Comparison of ENCODE assay signal across 8 cellular contexts in the genomic region with DNA sequence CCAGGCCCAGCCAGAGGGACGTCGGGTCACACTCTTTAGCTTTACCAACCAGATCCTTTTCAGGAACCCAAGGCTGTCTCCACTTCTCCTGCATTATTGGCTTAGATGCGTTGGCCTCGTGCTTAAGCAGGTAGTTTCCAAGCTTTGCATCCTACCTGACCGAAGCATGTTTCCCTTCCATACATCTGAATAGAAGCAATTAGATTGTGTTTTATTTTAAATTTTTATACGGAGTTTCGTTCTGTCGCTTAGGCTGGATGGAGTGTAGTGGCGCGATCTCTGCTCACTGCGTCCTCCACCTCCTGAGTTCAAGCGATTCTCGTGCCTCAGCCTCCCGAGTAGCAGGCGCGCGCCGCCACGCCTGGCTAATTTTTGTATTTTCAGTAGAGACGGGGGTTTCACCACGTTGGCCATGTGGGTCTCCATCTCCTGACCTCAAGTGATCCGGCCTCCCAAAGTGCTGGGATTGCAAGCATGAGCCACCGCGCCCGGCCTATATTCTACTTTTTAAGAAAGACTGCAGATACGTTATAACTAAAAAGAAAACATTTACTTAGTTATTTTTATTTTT. TPM values are rescaled to one million over a fixed set of nuclear protein-coding genes. Genes with fewer than 3 reads are reported as not detected.
DNase-seq lines count a peak whose midpoint lies in the region; ATAC-seq, FAIRE-seq and TF ChIP-seq lines count a peak whose summit lies in the region.

No MANE protein-coding gene starts in this region.

- peak overlapping the region; percentile 93 for H3K27ac ChIP-seq in keratinocyte (ENCODE audit: control insufficient read depth, insufficient read depth, low read length)
- peak overlapping the region; percentile 5 to 85 (median 70) for H3K27ac ChIP-seq in stomach

- TF ChIP-seq POLR2A in stomach (IDR thresholded peaks at IDR 0.05) = no peak

- WGBS in stomach, 5 donors = 13 to 29% (median 21%) methylated on average over 26 of the region's 26 CpGs

- FAIRE-seq in keratinocyte (lab: Jason Lieb, UNC) = peak; percentile 99

- H3K4me1 Mint-ChIP-seq in IgD-negative memory B cell = peaks cover 0 to 7% (median 0%) of the 10 kb centered on the region in 3 donors

- H3K9me3 ChIP-seq in keratinocyte (ENCODE audit: control insufficient read depth, low read depth, low read length) (no peaks in the 10 kb centered on the region), stomach (no peaks in the 10 kb centered on the region)

- no peaks in the 10 kb centered on the region for H4K20me1 ChIP-seq in keratinocyte (ENCODE audit: control insufficient read depth, extremely low read depth, insufficient read depth, low read length)

- dilution Hi-C loops in keratinocyte (cut with MboI; ENCODE audit: extremely low pct_ligation_motif_present, low sequenced_read_pairs) = no loop called here

- TF ChIP-seq CTCF in astrocyte of the cerebellum (IDR thresholded peaks at IDR 0.05; ENCODE audit: low read depth, low read length, missing control alignments) (no peak), keratinocyte (optimal IDR thresholded peaks at IDR 0.05 in 1 of 3, IDR thresholded peaks at IDR 0.05 in 1 of 3, conservative IDR thresholded peaks at IDR 0.05 in 1 of 3; ENCODE audit: extremely low read depth in 1 of 3, insufficient read depth in 2 of 3, low read length in 3 of 3) (no peak), stomach (IDR thresholded peaks at IDR 0.05) (no peak)

- H3K4me1 ChIP-seq in keratinocyte (ENCODE audit: control insufficient read depth, extremely low read depth, insufficient read depth, low read length) = peaks cover 19% of the 10 kb centered on the region
- peaks cover 0 to 40% (median 18%) of the 10 kb centered on the region in 4 donors for H3K4me1 ChIP-seq in stomach

- no peaks in the 10 kb centered on the region for H3K9me1 ChIP-seq in keratinocyte (ENCODE audit: control insufficient read depth, extremely low read depth, insufficient read depth, low read length)

- peaks cover 0 to 2% of the 10 kb centered on the region in 2 experiments for H3K36me3 ChIP-seq in keratinocyte (ENCODE audit: control insufficient read depth in 2 of 2, extremely low read depth in 1 of 2, insufficient read depth in 2 of 2, low read length in 2 of 2)
- H3K36me3 ChIP-seq in stomach = peaks cover 0 to 5% (median 0%) of the 10 kb centered on the region in 4 donors

- H3K4me2 ChIP-seq in keratinocyte (ENCODE audit: control insufficient read depth, extremely low read depth, insufficient read depth, low read depth, low read length) = peak overlapping the region; percentile 90

- intact Hi-C loops in stomach (cut with DNase I; ENCODE audit: low total_unique reads) = no loop called here

- H3K27me3 ChIP-seq in keratinocyte (ENCODE audit: control insufficient read depth, extremely low read depth, insufficient read depth, low read length) = no peaks in the 10 kb centered on the region
- no peaks in the 10 kb centered on the region for H3K27me3 ChIP-seq in stomach

- H3K36me3 Mint-ChIP-seq in IgD-negative memory B cell = peaks cover under 1% of the 10 kb centered on the region

- peak overlapping the region; percentile 87 to 98 (median 97) for H3K4me3 Mint-ChIP-seq in IgD-negative memory B cell

- ATAC-seq in HG02840 (IDR thresholded peaks at IDR 0.05; ENCODE audit: low FRiP score, unreplicated experiment) (no peak), HG03439 (IDR thresholded peaks at IDR 0.05; ENCODE audit: unreplicated experiment) (no peak)

- peak overlapping the region; percentile 92 for H3K9ac ChIP-seq in keratinocyte (ENCODE audit: control insufficient read depth, extremely low read depth, insufficient read depth, low read length)

- peak overlapping the region; percentile 84 to 97 (median 95) for H3K27ac Mint-ChIP-seq in IgD-negative memory B cell

- no peaks in the 10 kb centered on the region for H3K9me3 Mint-ChIP-seq in IgD-negative memory B cell

- no peak for TF ChIP-seq EP300 in stomach (IDR thresholded peaks at IDR 0.05)

- H3K27me3 Mint-ChIP-seq in IgD-negative memory B cell = no peaks in the 10 kb centered on the region

- H2AFZ ChIP-seq in keratinocyte (ENCODE audit: control insufficient read depth, low read length) = peak overlapping the region; percentile 97

- in situ Hi-C loops in astrocyte of the cerebellum (cut with HindIII; ENCODE audit: low sequenced_read_pairs) = no loop called here

- peak; percentile 5 for DNase-seq in activated naive CD4-positive, alpha-beta T cell treated with Interleukin-2 at 50 U/mL for 16 hours
- no peak for DNase-seq in activated naive CD4-positive, alpha-beta T cell (lab: John Stamatoyannopoulos, UW)
- DNase-seq in astrocyte of the cerebellum (ENCODE audit: low read depth) (no peak), keratinocyte (ENCODE audit: low read depth, low spot score) (no peak), stomach (no peak)

- H3K79me2 ChIP-seq in keratinocyte (ENCODE audit: control insufficient read depth, insufficient read depth, low read length) = peaks cover 21% of the 10 kb centered on the region

- H3K4me3 ChIP-seq in astrocyte of the cerebellum (ENCODE audit: low read depth, low read length) (peak overlapping the region; percentile 60), keratinocyte (ENCODE audit: control insufficient read depth in 2 of 3, extremely low read depth in 1 of 3, insufficient read depth in 2 of 3, low read depth in 1 of 3, low read length in 3 of 3) (peak overlapping the region; percentile 63 to 97 (median 92)), stomach (peak overlapping the region; percentile 53 to 75 (median 72))

RNA-seq across cellular contexts. Expression of gene DYNC2H1, which starts 0.7 kb away (rescaled TPM):
- polyA plus RNA-seq in IgD-negative memory B cell = 0.29 TPM
- polyA plus RNA-seq in keratinocyte = 10.3 to 18.5 TPM (median 15.2 TPM) in 3 replicates
- polyA plus RNA-seq in keratinocyte (2011; ENCODE audit: low read depth) = 20.9 TPM
- polyA plus RNA-seq in keratinocyte (2011; cell fraction: cytosol; rRNA removed) = 5.3 and 11.3 TPM in 2 replicates
- 39.9 and 43.5 TPM in 2 replicates for polyA plus RNA-seq in keratinocyte (2011; cell fraction: nucleus; rRNA removed)
- 5.0 and 10.9 TPM in 2 replicates for polyA plus RNA-seq in keratinocyte (2012; ENCODE audit: low replicate concordance)
- polyA minus RNA-seq in keratinocyte = 3.0 to 59.1 TPM (median 28.8 TPM) in 3 replicates
- polyA minus RNA-seq in keratinocyte (2011; cell fraction: cytosol; rRNA and poly(A)+ RNA removed) = 11.5 TPM
- polyA minus RNA-seq in keratinocyte (2011; cell fraction: nucleus; rRNA and poly(A)+ RNA removed) = 43.9 and 86.3 TPM in 2 replicates
- 10 to 100 TPM in 4 of 5 donors, 1 to 10 TPM in 1; 1.2 to 63.7 (median 19.6) TPM for total RNA-seq in stomach
- 10 to 100 TPM in 1 of 3 donors, 1 to 10 TPM in 2; 4.8 to 13.0 (median 8.6) TPM for polyA plus RNA-seq in stomach

RNA-seq across cellular contexts. Expression of gene DCUN1D5, which starts 17.9 kb away (rescaled TPM):
- 25.9 TPM for polyA plus RNA-seq in IgD-negative memory B cell
- 52.1 to 95.6 TPM (median 64.0 TPM) in 3 replicates for polyA plus RNA-seq in keratinocyte
- 31.2 TPM for polyA plus RNA-seq in keratinocyte (2011; ENCODE audit: low read depth)
- 66.6 and 98.8 TPM in 2 replicates for polyA plus RNA-seq in keratinocyte (2011; cell fraction: cytosol; rRNA removed)
- polyA plus RNA-seq in keratinocyte (2011; cell fraction: nucleus; rRNA removed) = 42.0 and 51.3 TPM in 2 replicates
- polyA plus RNA-seq in keratinocyte (2012; ENCODE audit: low replicate concordance) = 57.3 and 78.7 TPM in 2 replicates
- polyA minus RNA-seq in keratinocyte = 7.1 to 31.2 TPM (median 11.6 TPM) in 3 replicates
- 42.0 TPM for polyA minus RNA-seq in keratinocyte (2011; cell fraction: cytosol; rRNA and poly(A)+ RNA removed)
- 18.9 and 21.1 TPM in 2 replicates for polyA minus RNA-seq in keratinocyte (2011; cell fraction: nucleus; rRNA and poly(A)+ RNA removed)
- total RNA-seq in stomach = 10 to 100 TPM; 27.2 to 75.3 (median 37.1) TPM
- 10 to 100 TPM; 13.2 to 22.7 (median 22.3) TPM for polyA plus RNA-seq in stomach
